In the genomic region with DNA sequence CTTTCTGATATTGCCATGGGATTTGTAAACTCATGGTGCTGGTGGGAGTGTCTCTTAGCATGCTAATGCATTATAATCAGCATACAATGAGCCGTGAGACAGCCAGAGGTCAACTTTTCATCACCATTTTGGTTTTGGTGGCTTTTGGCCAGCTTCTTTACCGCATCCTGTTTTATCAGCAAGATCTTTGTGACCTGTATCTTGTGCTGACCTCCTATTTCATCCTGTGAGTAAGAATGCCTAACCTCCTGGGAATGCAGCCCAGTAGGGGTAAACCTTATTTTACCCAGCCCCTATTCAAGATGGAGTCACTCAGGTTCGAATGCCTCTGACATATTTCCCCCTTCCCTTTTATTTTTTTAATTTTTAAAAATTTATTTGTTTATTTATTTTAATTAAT, we compare ENCODE assay signal across 1 cellular context.
TF ChIP-seq lines count a peak whose summit lies in the region.

No MANE protein-coding gene starts in this region.

TF ChIP-seq in K562, 482 proteins besides CTCF, POLR2A, EP300 and RAD21 (continued from another document and continues in another):
- TF ChIP-seq EWSR1 (IDR thresholded peaks at IDR 0.05; ENCODE audit: borderline replicate concordance, low read depth, partially characterized antibody) (no peak), SNRNP70 (optimal IDR thresholded peaks at IDR 0.05; ENCODE audit: low read depth, low read length) (no peak), KLF16 (IDR thresholded peaks at IDR 0.05) (no peak), JUND (IDR thresholded peaks at IDR 0.05; ENCODE audit: borderline replicate concordance, low read depth, low read length) (no peak), JUND (tag; IDR thresholded peaks at IDR 0.05; ENCODE audit: borderline replicate concordance, low read depth, low read length) (no peak), YBX1 (IDR thresholded peaks at IDR 0.05) (no peak), CEBPG (CRISPR knock-in tag; IDR thresholded peaks at IDR 0.05) (no peak), CEBPG (tag; conservative IDR thresholded peaks at IDR 0.05 in 1 of 2, IDR thresholded peaks at IDR 0.05 in 1 of 2) (no peak), ARHGAP35 (IDR thresholded peaks at IDR 0.05; ENCODE audit: partially characterized antibody) (no peak), ZNF395 (CRISPR knock-in tag; IDR thresholded peaks at IDR 0.05) (0 out of 2 replicates have a peak, but pooled peaks have one; percentile 46), DDX20 (tag; IDR thresholded peaks at IDR 0.05; ENCODE audit: low read depth) (peak; percentile 74), PHF8 (IDR thresholded peaks at IDR 0.05; ENCODE audit: borderline replicate concordance, low read length) (no peak), IFI16 (CRISPR knock-in tag; IDR thresholded peaks at IDR 0.05) (no peak), KAT2B (IDR thresholded peaks at IDR 0.05; ENCODE audit: low read depth, low read length) (no peak), SRSF3 (IDR thresholded peaks at IDR 0.05; ENCODE audit: insufficient read depth, low read length) (no peak), ZNF282 (CRISPR knock-in tag; IDR thresholded peaks at IDR 0.05) (no peak), LEF1 (IDR thresholded peaks at IDR 0.05) (no peak), MEIS2 (IDR thresholded peaks at IDR 0.05; ENCODE audit: partially characterized antibody) (no peak), TFAP4 (CRISPR knock-in tag; IDR thresholded peaks at IDR 0.05; ENCODE audit: borderline replicate concordance) (no peak), NFXL1 (CRISPR knock-in tag; IDR thresholded peaks at IDR 0.05) (no peak), KAT7 (CRISPR knock-in tag; IDR thresholded peaks at IDR 0.05; ENCODE audit: borderline replicate concordance) (no peak), RBM25 (IDR thresholded peaks at IDR 0.05; ENCODE audit: low read depth, low read length, severe bottlenecking) (no peak), MBD1 (CRISPR knock-in tag; IDR thresholded peaks at IDR 0.05) (no peak), GTF3C2 (IDR thresholded peaks at IDR 0.05; ENCODE audit: borderline replicate concordance, extremely low read depth, insufficient read length) (no peak), CHD1 (IDR thresholded peaks at IDR 0.05; ENCODE audit: low read length) (no peak), GTF2A2 (tag; IDR thresholded peaks at IDR 0.05) (no peak), PTTG1 (tag; IDR thresholded peaks at IDR 0.05; ENCODE audit: low read depth) (0 out of 2 replicates have a peak, but pooled peaks have one; percentile 57), ZFPM2 (CRISPR knock-in tag; IDR thresholded peaks at IDR 0.05) (no peak), HMG20A (CRISPR knock-in tag; conservative IDR thresholded peaks at IDR 0.05) (no peak), THRAP3 (IDR thresholded peaks at IDR 0.05; ENCODE audit: borderline replicate concordance) (no peak), SMAD3 (CRISPR knock-in tag; conservative IDR thresholded peaks at IDR 0.05) (0 out of 2 replicates have a peak, but pooled peaks have one; percentile 49), ZNF354B (CRISPR knock-in tag; IDR thresholded peaks at IDR 0.05) (no peak), SAFB (IDR thresholded peaks at IDR 0.05; ENCODE audit: borderline replicate concordance, low read depth, low read length) (no peak), MYC (IDR thresholded peaks at IDR 0.05; ENCODE audit: low read depth, low read length) (no peak), MYC (CRISPR knock-in tag; IDR thresholded peaks at IDR 0.05; ENCODE audit: borderline replicate concordance, low read depth) (no peak), XRCC4 (IDR thresholded peaks at IDR 0.05; ENCODE audit: extremely low read depth, insufficient read depth, insufficient read length) (no peak), NR2C2 (CRISPR knock-in tag; IDR thresholded peaks at IDR 0.05) (no peak), NR2C2 (tag; IDR thresholded peaks at IDR 0.05) (peak; percentile 61; the same call in 1 of the 2 replicates), MAFK (IDR thresholded peaks at IDR 0.05; ENCODE audit: low read length) (no peak), IRF9 (tag; IDR thresholded peaks at IDR 0.05) (peak; percentile 40; the same call in 1 of the 2 replicates), POLR2AphosphoS5 (IDR thresholded peaks at IDR 0.05; ENCODE audit: control insufficient read depth, insufficient read depth, low read depth, low read length) (no peak), RBM39 (optimal IDR thresholded peaks at IDR 0.05; ENCODE audit: low read depth, low read length) (no peak), HMGXB4 (CRISPR knock-in tag; IDR thresholded peaks at IDR 0.05) (no peak), ZC3H8 (IDR thresholded peaks at IDR 0.05) (no peak), CBX8 (IDR thresholded peaks at IDR 0.05; ENCODE audit: borderline replicate concordance, extremely low read depth, low read depth, low read length, poor library complexity, severe bottlenecking) (no peak), EHMT2 (IDR thresholded peaks at IDR 0.05) (no peak), ZBTB8A (IDR thresholded peaks at IDR 0.05; ENCODE audit: partially characterized antibody) (no peak), ZNF143 (CRISPR knock-in tag; IDR thresholded peaks at IDR 0.05) (no peak), ZNF24 (IDR thresholded peaks at IDR 0.05) (no peak)
- TF ChIP-seq, protein P1, sequence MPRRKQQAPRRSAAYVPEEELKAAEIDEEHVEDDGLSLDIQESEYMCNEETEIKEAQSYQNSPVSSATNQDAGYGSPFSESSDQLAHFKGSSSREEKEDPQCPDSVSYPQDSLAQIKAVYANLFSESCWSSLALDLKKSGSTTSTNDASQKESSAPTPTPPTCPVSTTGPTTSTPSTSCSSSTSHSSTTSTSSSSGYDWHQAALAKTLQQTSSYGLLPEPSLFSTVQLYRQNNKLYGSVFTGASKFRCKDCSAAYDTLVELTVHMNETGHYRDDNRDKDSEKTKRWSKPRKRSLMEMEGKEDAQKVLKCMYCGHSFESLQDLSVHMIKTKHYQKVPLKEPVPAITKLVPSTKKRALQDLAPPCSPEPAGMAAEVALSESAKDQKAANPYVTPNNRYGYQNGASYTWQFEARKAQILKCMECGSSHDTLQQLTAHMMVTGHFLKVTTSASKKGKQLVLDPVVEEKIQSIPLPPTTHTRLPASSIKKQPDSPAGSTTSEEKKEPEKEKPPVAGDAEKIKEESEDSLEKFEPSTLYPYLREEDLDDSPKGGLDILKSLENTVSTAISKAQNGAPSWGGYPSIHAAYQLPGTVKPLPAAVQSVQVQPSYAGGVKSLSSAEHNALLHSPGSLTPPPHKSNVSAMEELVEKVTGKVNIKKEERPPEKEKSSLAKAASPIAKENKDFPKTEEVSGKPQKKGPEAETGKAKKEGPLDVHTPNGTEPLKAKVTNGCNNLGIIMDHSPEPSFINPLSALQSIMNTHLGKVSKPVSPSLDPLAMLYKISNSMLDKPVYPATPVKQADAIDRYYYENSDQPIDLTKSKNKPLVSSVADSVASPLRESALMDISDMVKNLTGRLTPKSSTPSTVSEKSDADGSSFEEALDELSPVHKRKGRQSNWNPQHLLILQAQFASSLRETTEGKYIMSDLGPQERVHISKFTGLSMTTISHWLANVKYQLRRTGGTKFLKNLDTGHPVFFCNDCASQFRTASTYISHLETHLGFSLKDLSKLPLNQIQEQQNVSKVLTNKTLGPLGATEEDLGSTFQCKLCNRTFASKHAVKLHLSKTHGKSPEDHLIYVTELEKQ (CRISPR knock-in tag; IDR thresholded peaks at IDR 0.05), result no peak
- TF ChIP-seq, protein P2, sequence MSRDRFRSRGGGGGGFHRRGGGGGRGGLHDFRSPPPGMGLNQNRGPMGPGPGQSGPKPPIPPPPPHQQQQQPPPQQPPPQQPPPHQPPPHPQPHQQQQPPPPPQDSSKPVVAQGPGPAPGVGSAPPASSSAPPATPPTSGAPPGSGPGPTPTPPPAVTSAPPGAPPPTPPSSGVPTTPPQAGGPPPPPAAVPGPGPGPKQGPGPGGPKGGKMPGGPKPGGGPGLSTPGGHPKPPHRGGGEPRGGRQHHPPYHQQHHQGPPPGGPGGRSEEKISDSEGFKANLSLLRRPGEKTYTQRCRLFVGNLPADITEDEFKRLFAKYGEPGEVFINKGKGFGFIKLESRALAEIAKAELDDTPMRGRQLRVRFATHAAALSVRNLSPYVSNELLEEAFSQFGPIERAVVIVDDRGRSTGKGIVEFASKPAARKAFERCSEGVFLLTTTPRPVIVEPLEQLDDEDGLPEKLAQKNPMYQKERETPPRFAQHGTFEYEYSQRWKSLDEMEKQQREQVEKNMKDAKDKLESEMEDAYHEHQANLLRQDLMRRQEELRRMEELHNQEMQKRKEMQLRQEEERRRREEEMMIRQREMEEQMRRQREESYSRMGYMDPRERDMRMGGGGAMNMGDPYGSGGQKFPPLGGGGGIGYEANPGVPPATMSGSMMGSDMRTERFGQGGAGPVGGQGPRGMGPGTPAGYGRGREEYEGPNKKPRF (IDR thresholded peaks at IDR 0.05; ENCODE audit: low read depth, low read length), result no peak
- TF ChIP-seq, protein P3, sequence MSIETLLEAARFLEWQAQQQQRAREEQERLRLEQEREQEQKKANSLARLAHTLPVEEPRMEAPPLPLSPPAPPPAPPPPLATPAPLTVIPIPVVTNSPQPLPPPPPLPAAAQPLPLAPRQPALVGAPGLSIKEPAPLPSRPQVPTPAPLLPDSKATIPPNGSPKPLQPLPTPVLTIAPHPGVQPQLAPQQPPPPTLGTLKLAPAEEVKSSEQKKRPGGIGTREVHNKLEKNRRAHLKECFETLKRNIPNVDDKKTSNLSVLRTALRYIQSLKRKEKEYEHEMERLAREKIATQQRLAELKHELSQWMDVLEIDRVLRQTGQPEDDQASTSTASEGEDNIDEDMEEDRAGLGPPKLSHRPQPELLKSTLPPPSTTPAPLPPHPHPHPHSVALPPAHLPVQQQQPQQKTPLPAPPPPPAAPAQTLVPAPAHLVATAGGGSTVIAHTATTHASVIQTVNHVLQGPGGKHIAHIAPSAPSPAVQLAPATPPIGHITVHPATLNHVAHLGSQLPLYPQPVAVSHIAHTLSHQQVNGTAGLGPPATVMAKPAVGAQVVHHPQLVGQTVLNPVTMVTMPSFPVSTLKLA (conservative IDR thresholded peaks at IDR 0.05), result no peak
